ENCODE assay signal across 22 cellular contexts in genomic region chr6:6685249-6685667, GRCh38.
DNase-seq lines count a peak whose midpoint lies in the region; ATAC-seq, FAIRE-seq and TF ChIP-seq lines count a peak whose summit lies in the region.
"Had no signal": no experiment of that assay in that cellular context is flagged by ENCODE, and none has a peak within 500 bp of the region (broad histone marks: within the 10 kb centered on the region; RNA-seq: fewer than 3 reads in every experiment).

No MANE protein-coding gene starts in this region.

- POLR2A ChIA-PET in HepG2 (lab: Yijun Ruan, JAX) = no interaction called here

- H3K36me3 ChIP-seq in HepG2 (replicated peaks in 1 of 2; ENCODE audit: control insufficient read depth in 1 of 2, insufficient read depth in 2 of 2, low read length in 2 of 2) = no peaks in the 10 kb centered on the region
- H3K36me3 ChIP-seq in right lobe of liver = no peaks in the 10 kb centered on the region
- H3K36me3 ChIP-seq in colonic mucosa = no peaks in the 10 kb centered on the region
- no peaks in the 10 kb centered on the region for H3K36me3 ChIP-seq in prostate gland
- H3K36me3 ChIP-seq: brain microvascular endothelial cell, spleen, uterus had no signal

- TF ChIP-seq EP300 in HepG2 (IDR thresholded peaks at IDR 0.05; ENCODE audit: low read depth in 2 of 2, low read length in 2 of 2) = no peak
- TF ChIP-seq EP300 in HepG2 (CRISPR knock-in tag; IDR thresholded peaks at IDR 0.05; ENCODE audit: borderline replicate concordance) = no peak

- no peak for TF ChIP-seq POLR2A in HepG2 (IDR thresholded peaks at IDR 0.05; ENCODE audit: insufficient read depth in 1 of 2, low read depth in 2 of 2, low read length in 2 of 2)
- TF ChIP-seq POLR2A in right lobe of liver (IDR thresholded peaks at IDR 0.05) = no peak
- TF ChIP-seq POLR2A in prostate gland (IDR thresholded peaks at IDR 0.05) = no peak

- in situ Hi-C loops in HepG2 (cut with HindIII; ENCODE audit: extremely low pct_ligation_motif_present, low pct_unique_long_range_greater_than_20kb) = loop anchor here (25.0 kb wide), 1 partner anchor 927 kb away; no protein-coding TSS in a partner anchor

- intact Hi-C loops in HepG2 (cut with micrococcal nuclease; ENCODE audit: unreplicated experiment) (no loop called here), right lobe of liver (cut with DNase I) (no loop called here), colonic mucosa (cut with DNase I) (no loop called here), prostate gland (cut with DNase I) (no loop called here)

- no peaks in the 10 kb centered on the region for H4K20me1 ChIP-seq in HepG2 (ENCODE audit: insufficient read depth, low read length)

- H3K4me2 ChIP-seq in HepG2 (ENCODE audit: low read depth, low read length) = no peak overlapping the region

- BruUV-seq in HepG2 (replicated peaks; lab: Mats Ljungman, UMichigan) = no TSS peak

- WGBS in HepG2 (ENCODE audit: low lambda C conversion rate) = 4% methylated on average over 4 of the region's 4 CpGs
- 35% methylated on average over 3 of the region's 4 CpGs for WGBS in right lobe of liver (ENCODE audit: insufficient coverage, low coverage, low lambda C conversion rate, missing lambda C conversion rate)
- WGBS in prostate gland = 80% methylated on average over 4 of the region's 4 CpGs

- no peaks in the 10 kb centered on the region for H3K79me2 ChIP-seq in HepG2 (ENCODE audit: insufficient read depth, low read length)

- H3K4me1 ChIP-seq in HepG2 (ENCODE audit: insufficient read depth, low read length) (peaks cover 64% of the 10 kb centered on the region), right lobe of liver (peaks cover 0 to 71% (median 19%) of the 10 kb centered on the region in 4 donors), colonic mucosa (peaks cover 12% of the 10 kb centered on the region), prostate gland (replicated peaks) (peaks cover 6% of the 10 kb centered on the region)
- H3K4me1 ChIP-seq: uterus had no signal

- no peak for FAIRE-seq in HepG2 (lab: Jason Lieb, UNC)
- FAIRE-seq: endothelial cell of umbilical vein had no signal

- H3K9ac ChIP-seq in HepG2 (ENCODE audit: insufficient read depth, low read depth, low read length) (no peak overlapping the region), colonic mucosa (ENCODE audit: low read depth in 2 of 2, low read length in 2 of 2) (no peak overlapping the region)

- H3K9me3 ChIP-seq in HepG2 (ENCODE audit: low read length) (peaks cover 2% of the 10 kb centered on the region; the same call in 1 of the 2 replicates), right lobe of liver (no peaks in the 10 kb centered on the region), colonic mucosa (no peaks in the 10 kb centered on the region), prostate gland (no peaks in the 10 kb centered on the region)
- H3K9me3 ChIP-seq: spleen, uterus had no signal

- H2AFZ ChIP-seq in HepG2 (ENCODE audit: low read length) = no peak overlapping the region

- H3K27ac ChIP-seq in HepG2 (ENCODE audit: extremely low read length, insufficient read depth, low read length) (no peak overlapping the region), right lobe of liver (no peak overlapping the region), colonic mucosa (peak overlapping the region; percentile 76), prostate gland (no peak overlapping the region)
- H3K27ac ChIP-seq: brain microvascular endothelial cell, uterus had no signal

- TF ChIP-seq RAD21 in HepG2 (CRISPR knock-in tag; IDR thresholded peaks at IDR 0.05) = no peak

- ATAC-seq in HepG2 = no peak
- ATAC-seq in right lobe of liver = no peak
- ATAC-seq in omental fat pad (ENCODE audit: low FRiP score) = no peak

- no peak for TF ChIP-seq CTCF in HepG2 (CRISPR knock-in tag; IDR thresholded peaks at IDR 0.05)
- TF ChIP-seq CTCF in right lobe of liver (IDR thresholded peaks at IDR 0.05) = no peak
- TF ChIP-seq CTCF in colonic mucosa (IDR thresholded peaks at IDR 0.05) = no peak
- TF ChIP-seq CTCF in prostate gland (IDR thresholded peaks at IDR 0.05) = no peak
- TF ChIP-seq CTCF in omental fat pad (IDR thresholded peaks at IDR 0.05) = no peak

- CTCF ChIA-PET in HepG2 (lab: Yijun Ruan, JAX; ENCODE audit: low intra/inter-chr PET ratio, low total read pairs) = no interaction called here

- peaks cover 0 to 1% of the 10 kb centered on the region in 2 experiments; a peak in 1 of 5 replicates for H3K27me3 ChIP-seq in HepG2 (ENCODE audit: control insufficient read depth in 1 of 2, insufficient read depth in 2 of 2, low read length in 2 of 2)
- H3K27me3 ChIP-seq in right lobe of liver = no peaks in the 10 kb centered on the region
- no peaks in the 10 kb centered on the region for H3K27me3 ChIP-seq in colonic mucosa
- no peaks in the 10 kb centered on the region for H3K27me3 ChIP-seq in prostate gland (replicated peaks; ENCODE audit: insufficient read depth)
- H3K27me3 ChIP-seq: brain microvascular endothelial cell, spleen, uterus had no signal

- H3K4me3 ChIP-seq in HepG2 (replicated peaks in 1 of 3; ENCODE audit: insufficient read depth in 1 of 3, low read depth in 2 of 3, low read length in 3 of 3) (no peak overlapping the region), right lobe of liver (no peak overlapping the region), colonic mucosa (no peak overlapping the region), prostate gland (no peak overlapping the region)
- H3K4me3 ChIP-seq: uterus had no signal

- peak; percentile 32 for DNase-seq in HepG2 (ENCODE audit: low spot score)
- no peak for DNase-seq in right lobe of liver
- peak; percentile 88 for DNase-seq in NOMO-1 treated with dmso at 0.1 percent for 144 hours (lab: John Stamatoyannopoulos, UW; ENCODE audit: unreplicated experiment)
- no peak for DNase-seq in colonic mucosa
- no peak for DNase-seq in T-helper 1 cell
- no peak for DNase-seq in prostate gland (ENCODE audit: low spot score)
- DNase-seq in NCI-H774 (lab: John Stamatoyannopoulos, UW) = no peak
- no peak for DNase-seq in omental fat pad (ENCODE audit: low spot score)
- DNase-seq: activated B cell treated with CpG ODN at 0.5 μM for 24 hours; activated T-cell treated with anti-CD3 and anti-CD28 coated beads, Interleukin-2, amount 50 U/mL, for 72 hours; brain microvascular endothelial cell; cortex of kidney; foreskin fibroblast; hippocampal formation; islet precursor cell; naive B cell; NCI-H1048; NCI-H510A; SHP77 treated with DMSO at 0.1 percent for 48 hours; spleen; uterus had no signal

TF ChIP-seq in HepG2, 621 proteins besides CTCF, POLR2A, EP300 and RAD21:
- TF ChIP-seq CEBPG (CRISPR knock-in tag; IDR thresholded peaks at IDR 0.05) (peak; percentile 42; the same call in 1 of the 2 replicates), CEBPB (IDR thresholded peaks at IDR 0.05; ENCODE audit: borderline replicate concordance, low read depth, low read length) (peak; percentile 61), HOXD1 (CRISPR knock-in tag; IDR thresholded peaks at IDR 0.05) (peak; percentile 95), PBX2 (CRISPR knock-in tag; IDR thresholded peaks at IDR 0.05) (peak; percentile 82), HOXA5 (CRISPR knock-in tag; IDR thresholded peaks at IDR 0.05) (peak; percentile 98), FOXO1 (CRISPR knock-in tag; IDR thresholded peaks at IDR 0.05) (no peak), CSRNP2 (CRISPR knock-in tag; conservative IDR thresholded peaks at IDR 0.05; ENCODE audit: low read depth) (no peak)

Comparison
In these comparisons a context has a peak if more than half of its experiments do, and no peak if none do; other contexts are left out.
1. DNase-seq: peak in HepG2 (single experiment) and NOMO-1 treated with dmso at 0.1 percent for 144 hours (single experiment); none in right lobe of liver (0 of 3), colonic mucosa (single experiment), T-helper 1 cell (0 of 5), prostate gland (single experiment), NCI-H774 (single experiment) and omental fat pad (single experiment).